ENCODE assay signal across 1 cellular context in the genomic region with DNA sequence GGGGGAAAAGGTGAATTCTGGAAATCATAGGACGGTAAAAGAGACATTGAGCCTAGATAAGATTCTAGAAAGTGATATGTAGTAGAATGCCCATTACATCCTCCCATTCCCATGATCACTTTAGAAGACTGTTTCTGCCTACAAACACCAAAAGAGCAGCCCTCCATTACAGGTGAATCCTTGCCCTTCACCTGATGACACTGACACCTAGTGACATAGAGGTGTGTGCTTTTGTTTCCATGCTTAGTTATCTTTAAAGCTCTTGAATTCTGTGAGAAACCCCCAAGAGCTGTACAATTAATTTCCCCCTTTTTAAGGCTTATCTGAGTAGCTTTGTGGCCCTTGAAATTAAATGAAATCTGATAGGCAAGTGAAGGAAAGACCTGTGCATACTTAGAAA.
TF ChIP-seq lines count a peak whose summit lies in the region.

No MANE protein-coding gene starts in this region.

TF ChIP-seq in GM23338, 12 proteins besides CTCF, POLR2A, EP300 and RAD21 (continued from another document):
- TF ChIP-seq, protein P1, sequence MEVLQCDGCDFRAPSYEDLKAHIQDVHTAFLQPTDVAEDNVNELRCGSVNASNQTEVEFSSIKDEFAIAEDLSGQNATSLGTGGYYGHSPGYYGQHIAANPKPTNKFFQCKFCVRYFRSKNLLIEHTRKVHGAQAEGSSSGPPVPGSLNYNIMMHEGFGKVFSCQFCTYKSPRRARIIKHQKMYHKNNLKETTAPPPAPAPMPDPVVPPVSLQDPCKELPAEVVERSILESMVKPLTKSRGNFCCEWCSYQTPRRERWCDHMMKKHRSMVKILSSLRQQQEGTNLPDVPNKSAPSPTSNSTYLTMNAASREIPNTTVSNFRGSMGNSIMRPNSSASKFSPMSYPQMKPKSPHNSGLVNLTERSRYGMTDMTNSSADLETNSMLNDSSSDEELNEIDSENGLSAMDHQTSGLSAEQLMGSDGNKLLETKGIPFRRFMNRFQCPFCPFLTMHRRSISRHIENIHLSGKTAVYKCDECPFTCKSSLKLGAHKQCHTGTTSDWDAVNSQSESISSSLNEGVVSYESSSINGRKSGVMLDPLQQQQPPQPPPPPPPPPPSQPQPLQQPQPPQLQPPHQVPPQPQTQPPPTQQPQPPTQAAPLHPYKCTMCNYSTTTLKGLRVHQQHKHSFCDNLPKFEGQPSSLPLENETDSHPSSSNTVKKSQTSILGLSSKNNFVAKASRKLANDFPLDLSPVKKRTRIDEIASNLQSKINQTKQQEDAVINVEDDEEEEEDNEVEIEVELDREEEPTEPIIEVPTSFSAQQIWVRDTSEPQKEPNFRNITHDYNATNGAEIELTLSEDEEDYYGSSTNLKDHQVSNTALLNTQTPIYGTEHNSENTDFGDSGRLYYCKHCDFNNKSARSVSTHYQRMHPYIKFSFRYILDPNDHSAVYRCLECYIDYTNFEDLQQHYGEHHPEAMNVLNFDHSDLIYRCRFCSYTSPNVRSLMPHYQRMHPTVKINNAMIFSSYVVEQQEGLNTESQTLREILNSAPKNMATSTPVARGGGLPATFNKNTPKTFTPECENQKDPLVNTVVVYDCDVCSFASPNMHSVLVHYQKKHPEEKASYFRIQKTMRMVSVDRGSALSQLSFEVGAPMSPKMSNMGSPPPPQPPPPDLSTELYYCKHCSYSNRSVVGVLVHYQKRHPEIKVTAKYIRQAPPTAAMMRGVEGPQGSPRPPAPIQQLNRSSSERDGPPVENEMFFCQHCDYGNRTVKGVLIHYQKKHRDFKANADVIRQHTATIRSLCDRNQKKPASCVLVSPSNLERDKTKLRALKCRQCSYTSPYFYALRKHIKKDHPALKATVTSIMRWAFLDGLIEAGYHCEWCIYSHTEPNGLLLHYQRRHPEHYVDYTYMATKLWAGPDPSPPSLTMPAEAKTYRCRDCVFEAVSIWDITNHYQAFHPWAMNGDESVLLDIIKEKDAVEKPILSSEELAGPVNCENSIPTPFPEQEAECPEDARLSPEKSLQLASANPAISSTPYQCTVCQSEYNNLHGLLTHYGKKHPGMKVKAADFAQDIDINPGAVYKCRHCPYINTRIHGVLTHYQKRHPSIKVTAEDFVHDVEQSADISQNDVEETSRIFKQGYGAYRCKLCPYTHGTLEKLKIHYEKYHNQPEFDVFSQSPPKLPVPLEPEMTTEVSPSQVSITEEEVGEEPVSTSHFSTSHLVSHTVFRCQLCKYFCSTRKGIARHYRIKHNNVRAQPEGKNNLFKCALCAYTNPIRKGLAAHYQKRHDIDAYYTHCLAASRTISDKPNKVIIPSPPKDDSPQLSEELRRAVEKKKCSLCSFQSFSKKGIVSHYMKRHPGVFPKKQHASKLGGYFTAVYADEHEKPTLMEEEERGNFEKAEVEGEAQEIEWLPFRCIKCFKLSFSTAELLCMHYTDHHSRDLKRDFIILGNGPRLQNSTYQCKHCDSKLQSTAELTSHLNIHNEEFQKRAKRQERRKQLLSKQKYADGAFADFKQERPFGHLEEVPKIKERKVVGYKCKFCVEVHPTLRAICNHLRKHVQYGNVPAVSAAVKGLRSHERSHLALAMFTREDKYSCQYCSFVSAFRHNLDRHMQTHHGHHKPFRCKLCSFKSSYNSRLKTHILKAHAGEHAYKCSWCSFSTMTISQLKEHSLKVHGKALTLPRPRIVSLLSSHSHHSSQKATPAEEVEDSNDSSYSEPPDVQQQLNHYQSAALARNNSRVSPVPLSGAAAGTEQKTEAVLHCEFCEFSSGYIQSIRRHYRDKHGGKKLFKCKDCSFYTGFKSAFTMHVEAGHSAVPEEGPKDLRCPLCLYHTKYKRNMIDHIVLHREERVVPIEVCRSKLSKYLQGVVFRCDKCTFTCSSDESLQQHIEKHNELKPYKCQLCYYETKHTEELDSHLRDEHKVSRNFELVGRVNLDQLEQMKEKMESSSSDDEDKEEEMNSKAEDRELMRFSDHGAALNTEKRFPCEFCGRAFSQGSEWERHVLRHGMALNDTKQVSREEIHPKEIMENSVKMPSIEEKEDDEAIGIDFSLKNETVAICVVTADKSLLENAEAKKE (CRISPR knock-in tag; IDR thresholded peaks at IDR 0.05): no peak
- TF ChIP-seq JUNB (IDR thresholded peaks at IDR 0.05; ENCODE audit: unreplicated experiment) (no peak), STAT1 (IDR thresholded peaks at IDR 0.05; ENCODE audit: unreplicated experiment) (no peak), EZH2phosphoT487 (IDR thresholded peaks at IDR 0.05; ENCODE audit: unreplicated experiment) (no peak), POLR2AphosphoS5 (IDR thresholded peaks at IDR 0.05; ENCODE audit: low read depth) (no peak), ZNF114 (CRISPR knock-in tag; IDR thresholded peaks at IDR 0.05) (no peak), CREB1 (CRISPR knock-in tag; IDR thresholded peaks at IDR 0.05; ENCODE audit: low read depth) (no peak), NANOG (IDR thresholded peaks at IDR 0.05; ENCODE audit: borderline replicate concordance) (no peak), EZH2 (IDR thresholded peaks at IDR 0.05; ENCODE audit: low read depth, unreplicated experiment) (no peak)
- TF ChIP-seq, protein P2, sequence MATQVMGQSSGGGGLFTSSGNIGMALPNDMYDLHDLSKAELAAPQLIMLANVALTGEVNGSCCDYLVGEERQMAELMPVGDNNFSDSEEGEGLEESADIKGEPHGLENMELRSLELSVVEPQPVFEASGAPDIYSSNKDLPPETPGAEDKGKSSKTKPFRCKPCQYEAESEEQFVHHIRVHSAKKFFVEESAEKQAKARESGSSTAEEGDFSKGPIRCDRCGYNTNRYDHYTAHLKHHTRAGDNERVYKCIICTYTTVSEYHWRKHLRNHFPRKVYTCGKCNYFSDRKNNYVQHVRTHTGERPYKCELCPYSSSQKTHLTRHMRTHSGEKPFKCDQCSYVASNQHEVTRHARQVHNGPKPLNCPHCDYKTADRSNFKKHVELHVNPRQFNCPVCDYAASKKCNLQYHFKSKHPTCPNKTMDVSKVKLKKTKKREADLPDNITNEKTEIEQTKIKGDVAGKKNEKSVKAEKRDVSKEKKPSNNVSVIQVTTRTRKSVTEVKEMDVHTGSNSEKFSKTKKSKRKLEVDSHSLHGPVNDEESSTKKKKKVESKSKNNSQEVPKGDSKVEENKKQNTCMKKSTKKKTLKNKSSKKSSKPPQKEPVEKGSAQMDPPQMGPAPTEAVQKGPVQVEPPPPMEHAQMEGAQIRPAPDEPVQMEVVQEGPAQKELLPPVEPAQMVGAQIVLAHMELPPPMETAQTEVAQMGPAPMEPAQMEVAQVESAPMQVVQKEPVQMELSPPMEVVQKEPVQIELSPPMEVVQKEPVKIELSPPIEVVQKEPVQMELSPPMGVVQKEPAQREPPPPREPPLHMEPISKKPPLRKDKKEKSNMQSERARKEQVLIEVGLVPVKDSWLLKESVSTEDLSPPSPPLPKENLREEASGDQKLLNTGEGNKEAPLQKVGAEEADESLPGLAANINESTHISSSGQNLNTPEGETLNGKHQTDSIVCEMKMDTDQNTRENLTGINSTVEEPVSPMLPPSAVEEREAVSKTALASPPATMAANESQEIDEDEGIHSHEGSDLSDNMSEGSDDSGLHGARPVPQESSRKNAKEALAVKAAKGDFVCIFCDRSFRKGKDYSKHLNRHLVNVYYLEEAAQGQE (IDR thresholded peaks at IDR 0.05; ENCODE audit: unreplicated experiment): no peak
